Comparison of ENCODE assay signal across 20 cellular contexts in genomic region chrX:2935364-2935748, GRCh38.
"Had no signal": no experiment of that assay in that cellular context is flagged by ENCODE, and none has a peak within 500 bp of the region (broad histone marks: within the 10 kb centered on the region; RNA-seq: fewer than 3 reads in every experiment).

No MANE protein-coding gene starts in this region.

- DNase-seq: activated CD4-positive, alpha-beta memory T cell treated with anti-CD3 and anti-CD28 coated beads for 36 hours; activated CD4-positive, alpha-beta T cell treated with anti-CD3 and anti-CD28 coated beads for 1 hour; activated gamma-delta T cell treated with Interleukin-2 at 50 U/mL for 16 hours; activated naive CD8-positive, alpha-beta T cell treated with anti-CD3 and anti-CD28 coated beads, Interleukin-2, amount 10 ng/mL, durations not matched to agents 7 days and 5 days; activated T-cell treated with anti-CD3 and anti-CD28 coated beads, Interleukin-2, amount 50 U/mL, for 4 hours; aorta; foreskin melanocyte; head of caudate nucleus; left colon; psoas muscle; spleen; stimulated activated CD4-positive, alpha-beta T cell treated with anti-CD3 and anti-CD28 coated beads, Interleukin-1b, Interleukin-23, amount 100 ng/mL, for 48 hours; stimulated activated naive B cell treated with anti-CD40 and anti-IgM and Interleukin-4, amounts not matched to agents 10 μg/mL and 1 μg/mL and 100 μg/mL, for 72 hours; substantia nigra; transverse colon had no signal

- H3K4me3 ChIP-seq: cardiac muscle cell, esophagus muscularis mucosa, psoas muscle, spleen, transverse colon had no signal

- H3K4me1 Mint-ChIP-seq: activated naive CD8-positive, alpha-beta T cell treated with anti-CD3 and anti-CD28 coated beads, Interleukin-2, amount 10 ng/mL, durations not matched to agents 7 days and 5 days had no signal

- H3K9me3 Mint-ChIP-seq: activated CD4-positive, alpha-beta memory T cell treated with anti-CD3 and anti-CD28 coated beads for 36 hours; activated naive CD8-positive, alpha-beta T cell treated with anti-CD3 and anti-CD28 coated beads, Interleukin-2, amount 10 ng/mL, durations not matched to agents 7 days and 5 days; activated T-cell treated with anti-CD3 and anti-CD28 coated beads, Interleukin-2, amount 50 U/mL, for 4 hours; natural killer cell treated with Interleukin-12 subunit alpha and Interleukin-12 subunit beta and Interleukin-15 and Interleukin-18, amount 100 ng/mL, for 72 hours had no signal

- H3K4me3 Mint-ChIP-seq: activated CD4-positive, alpha-beta memory T cell treated with anti-CD3 and anti-CD28 coated beads for 36 hours; activated naive CD8-positive, alpha-beta T cell treated with anti-CD3 and anti-CD28 coated beads, Interleukin-2, amount 10 ng/mL, durations not matched to agents 7 days and 5 days; activated T-cell treated with anti-CD3 and anti-CD28 coated beads, Interleukin-2, amount 50 U/mL, for 4 hours; natural killer cell treated with Interleukin-12 subunit alpha and Interleukin-12 subunit beta and Interleukin-15 and Interleukin-18, amount 100 ng/mL, for 72 hours; stimulated activated naive B cell treated with anti-CD40 and anti-IgM and Interleukin-4, amounts not matched to agents 10 μg/mL and 1 μg/mL and 100 μg/mL, for 72 hours; T-helper 2 cell treated with Interferon-gamma antibody and Interleukin-4, amounts not matched to agents 5 μg/mL and 100 μg/mL, for 36 hours had no signal

- H3K36me3 Mint-ChIP-seq: activated CD4-positive, alpha-beta memory T cell treated with anti-CD3 and anti-CD28 coated beads for 36 hours; activated naive CD8-positive, alpha-beta T cell treated with anti-CD3 and anti-CD28 coated beads, Interleukin-2, amount 10 ng/mL, durations not matched to agents 7 days and 5 days had no signal

- H3K27ac Mint-ChIP-seq: activated CD4-positive, alpha-beta memory T cell treated with anti-CD3 and anti-CD28 coated beads for 36 hours; activated naive CD8-positive, alpha-beta T cell treated with anti-CD3 and anti-CD28 coated beads, Interleukin-2, amount 10 ng/mL, durations not matched to agents 7 days and 5 days; natural killer cell treated with Interleukin-12 subunit alpha and Interleukin-12 subunit beta and Interleukin-15 and Interleukin-18, amount 100 ng/mL, for 72 hours; stimulated activated naive B cell treated with anti-CD40 and anti-IgM and Interleukin-4, amounts not matched to agents 10 μg/mL and 1 μg/mL and 100 μg/mL, for 72 hours; T-helper 2 cell treated with Interferon-gamma antibody and Interleukin-4, amounts not matched to agents 5 μg/mL and 100 μg/mL, for 36 hours had no signal

- ATAC-seq: activated T-cell treated with anti-CD3 and anti-CD28 coated beads, Interleukin-2, amount 50 U/mL, for 4 hours; left colon; psoas muscle; sciatic nerve; stimulated activated naive B cell treated with anti-CD40 and anti-IgM and Interleukin-4, amounts not matched to agents 10 μg/mL and 1 μg/mL and 100 μg/mL, for 72 hours had no signal
